In genomic region chr21:34284613-34285160, GRCh38 we compare ENCODE assay signal across 14 cellular contexts.
DNase-seq lines count a peak whose midpoint lies in the region.
"Had no signal": no experiment of that assay in that cellular context is flagged by ENCODE, and none has a peak within 500 bp of the region (broad histone marks: within the 10 kb centered on the region; RNA-seq: fewer than 3 reads in every experiment).

No MANE protein-coding gene starts in this region.

- in situ Hi-C loops in HAP-1 (cut with MboI; ENCODE audit: low sequenced_read_pairs), result no loop called here

- H3K4me3 ChIP-seq in HAP-1, result no peak overlapping the region
- H3K4me3 ChIP-seq: BLaER1, GM23248 had no signal

- H3K9me3 ChIP-seq in HAP-1, result no peaks in the 10 kb centered on the region; the same call in none of the 2 replicates

- H3K4me1 ChIP-seq in HAP-1, result no peaks in the 10 kb centered on the region
- H3K4me1 ChIP-seq: BLaER1 had no signal

- no peaks in the 10 kb centered on the region for H3K27me3 ChIP-seq in HAP-1 (ENCODE audit: low read depth)
- H3K27me3 ChIP-seq: BLaER1 had no signal

- DNase-seq in NCI-H748 (lab: John Stamatoyannopoulos, UW; ENCODE audit: unreplicated experiment) (peak; percentile 3), NCI-H748 treated with DMSO at 0.1 percent for 48 hours (lab: John Stamatoyannopoulos, UW) (no peak), EH (ENCODE audit: low read depth) (peak; percentile 25), brain pericyte (ENCODE audit: low read depth, low spot score) (peak; percentile 80), smooth muscle cell of the brain vasculature (ENCODE audit: low read depth, low spot score) (peak; percentile 55), NCI-H1092 (lab: John Stamatoyannopoulos, UW) (no peak), HAP-1 (ENCODE audit: low spot score in 2 of 2) (no peak)
- DNase-seq: 8988T; Calu3; CD4-positive, alpha-beta memory T cell; DMS79 treated with DMSO at 0.1 percent for 48 hours; GM23248; HCEC 1CT had no signal

- H3K36me3 ChIP-seq in HAP-1 (replicated peaks), result no peaks in the 10 kb centered on the region
- H3K36me3 ChIP-seq: BLaER1 had no signal

Comparison
In these comparisons a context has a peak if more than half of its experiments do, and no peak if none do; other contexts are left out.
1. DNase-seq: peak in NCI-H748 (single experiment), EH (single experiment), brain pericyte (single experiment) and smooth muscle cell of the brain vasculature (single experiment); none in NCI-H748 treated with DMSO at 0.1 percent for 48 hours (single experiment), NCI-H1092 (single experiment) and HAP-1 (0 of 2).